ENCODE assay signal across 21 cellular contexts in genomic region chr2:188324067-188324466, GRCh38. TPM values are rescaled to one million over a fixed set of nuclear protein-coding genes. Genes with fewer than 3 reads are reported as not detected.
"Had no signal": no experiment of that assay in that cellular context is flagged by ENCODE, and none has a peak within 500 bp of the region (broad histone marks: within the 10 kb centered on the region; RNA-seq: fewer than 3 reads in every experiment).

No MANE protein-coding gene starts in this region.

- DNase-seq: activated CD4-positive, alpha-beta T cell treated with anti-CD3 and anti-CD28 coated beads for 36 hours; activated CD8-positive, alpha-beta memory T cell treated with anti-CD3 and anti-CD28 coated beads, Interleukin-2, amount 50 U/mL, for 48 hours; activated CD8-positive, alpha-beta T cell treated with anti-CD3 and anti-CD28 coated beads, Interleukin-2, amount 10 ng/mL, durations not matched to agents 7 days and 5 days; activated gamma-delta T cell treated with Interleukin-2 at 50 U/mL for 16 hours; activated naive CD8-positive, alpha-beta T cell treated with anti-CD3 and anti-CD28 coated beads for 36 hours; amygdala; effector memory CD8-positive, alpha-beta T cell; left lung; mammary epithelial cell; naive B cell; retina; stimulated activated CD4-positive, alpha-beta T cell treated with anti-CD3 and anti-CD28 coated beads, Interleukin-15, amount 100 ng/mL, for 24 hours; stimulated activated CD4-positive, alpha-beta T cell treated with anti-CD3 and anti-CD28 coated beads, Interleukin-4, amount 100 ng/mL, for 1 hour; stimulated activated naive B cell treated with anti-CD40 and anti-IgM and Interleukin-4, amounts not matched to agents 10 μg/mL and 1 μg/mL and 100 μg/mL, for 72 hours; T-cell; T1000; thyroid gland; uterus had no signal

- H3K36me3 ChIP-seq: left lung, neutrophil, thyroid gland, uterus had no signal

- H3K4me3 ChIP-seq: hepatocyte, left lung, thyroid gland, uterus had no signal

- H3K27me3 ChIP-seq: hepatocyte, left lung, neutrophil, thyroid gland, uterus had no signal

- H3K27ac ChIP-seq: epithelial cell of prostate, hepatocyte, left lung, neutrophil, thyroid gland, uterus had no signal

- ATAC-seq: activated CD4-positive, alpha-beta T cell treated with anti-CD3 and anti-CD28 coated beads for 36 hours; activated CD8-positive, alpha-beta T cell treated with anti-CD3 and anti-CD28 coated beads, Interleukin-2, amount 10 ng/mL, durations not matched to agents 7 days and 5 days; effector memory CD8-positive, alpha-beta T cell; left lung; stimulated activated naive B cell treated with anti-CD40 and anti-IgM and Interleukin-4, amounts not matched to agents 10 μg/mL and 1 μg/mL and 100 μg/mL, for 72 hours; T-cell had no signal

- H3K4me1 ChIP-seq: thyroid gland, uterus had no signal

- H2AFZ ChIP-seq: hepatocyte had no signal

- H3K4me2 ChIP-seq: hepatocyte had no signal

- H3K9me3 ChIP-seq: left lung, neutrophil, thyroid gland, uterus had no signal

RNA-seq across cellular contexts. Expression of gene GULP1, which starts 32.4 kb away (rescaled TPM):
- total RNA-seq: activated CD4-positive, alpha-beta T cell treated with anti-CD3 and anti-CD28 coated beads for 36 hours; activated CD8-positive, alpha-beta T cell treated with anti-CD3 and anti-CD28 coated beads, Interleukin-2, amount 10 ng/mL, durations not matched to agents 7 days and 5 days; activated naive CD8-positive, alpha-beta T cell treated with anti-CD3 and anti-CD28 coated beads for 36 hours had no signal
